2 cellular contexts compared by ENCODE assay signal in genomic region chr7:150728609-150729008, GRCh38.
TF ChIP-seq lines count a peak whose summit lies in the region.

No MANE protein-coding gene starts in this region.

TF ChIP-seq in SK-N-SH treated with all-trans-retinoic acid at 6 μM for 48 hours, 23 proteins besides CTCF, POLR2A, EP300 and RAD21:
- TF ChIP-seq PPARA (CRISPR knock-in tag; IDR thresholded peaks at IDR 0.05; ENCODE audit: borderline replicate concordance) = no peak
- no peak for TF ChIP-seq ZC3H10 (CRISPR knock-in tag; IDR thresholded peaks at IDR 0.05)
- TF ChIP-seq CSRNP3 (CRISPR knock-in tag; IDR thresholded peaks at IDR 0.05) = no peak
- TF ChIP-seq ISL1 (CRISPR knock-in tag; IDR thresholded peaks at IDR 0.05) = no peak
- no peak for TF ChIP-seq TSHZ2 (CRISPR knock-in tag; IDR thresholded peaks at IDR 0.05)
- no peak for TF ChIP-seq CREB5 (CRISPR knock-in tag; IDR thresholded peaks at IDR 0.05; ENCODE audit: low read depth)
- TF ChIP-seq ZFP30 (CRISPR knock-in tag; IDR thresholded peaks at IDR 0.05) = peak; percentile 50
- no peak for TF ChIP-seq CSDC2 (CRISPR knock-in tag; IDR thresholded peaks at IDR 0.05)
- TF ChIP-seq ZFP3 (CRISPR knock-in tag; IDR thresholded peaks at IDR 0.05) = no peak

TF ChIP-seq in SK-N-SH, 30 proteins besides CTCF, POLR2A, EP300 and RAD21:
- no peak for TF ChIP-seq EZH2phosphoT487 (IDR thresholded peaks at IDR 0.05; ENCODE audit: borderline replicate concordance, low read depth)
- no peak for TF ChIP-seq SIN3A (IDR thresholded peaks at IDR 0.05; ENCODE audit: borderline replicate concordance, low read depth, low read length)
- TF ChIP-seq ELF1 (IDR thresholded peaks at IDR 0.05) = no peak
- no peak for TF ChIP-seq RCOR1 (IDR thresholded peaks at IDR 0.05; ENCODE audit: low read length)
- no peak for TF ChIP-seq POLR2AphosphoS5 (IDR thresholded peaks at IDR 0.05; ENCODE audit: low read depth, low read length)
- no peak for TF ChIP-seq USF1 (IDR thresholded peaks at IDR 0.05; ENCODE audit: borderline replicate concordance, low read depth)
- no peak for TF ChIP-seq YY1 (IDR thresholded peaks at IDR 0.05; ENCODE audit: low read depth)
- no peak for TF ChIP-seq NFIC (IDR thresholded peaks at IDR 0.05; ENCODE audit: borderline replicate concordance)
- no peak for TF ChIP-seq NRF1 (IDR thresholded peaks at IDR 0.05; ENCODE audit: low read depth, low read length)
- no peak for TF ChIP-seq FOXJ3 (CRISPR knock-in tag; IDR thresholded peaks at IDR 0.05)
- no peak for TF ChIP-seq FOSL2 (IDR thresholded peaks at IDR 0.05; ENCODE audit: borderline replicate concordance, low read depth)
- TF ChIP-seq RXRA (IDR thresholded peaks at IDR 0.05; ENCODE audit: borderline replicate concordance, low read depth) = no peak
- TF ChIP-seq, protein P1, sequence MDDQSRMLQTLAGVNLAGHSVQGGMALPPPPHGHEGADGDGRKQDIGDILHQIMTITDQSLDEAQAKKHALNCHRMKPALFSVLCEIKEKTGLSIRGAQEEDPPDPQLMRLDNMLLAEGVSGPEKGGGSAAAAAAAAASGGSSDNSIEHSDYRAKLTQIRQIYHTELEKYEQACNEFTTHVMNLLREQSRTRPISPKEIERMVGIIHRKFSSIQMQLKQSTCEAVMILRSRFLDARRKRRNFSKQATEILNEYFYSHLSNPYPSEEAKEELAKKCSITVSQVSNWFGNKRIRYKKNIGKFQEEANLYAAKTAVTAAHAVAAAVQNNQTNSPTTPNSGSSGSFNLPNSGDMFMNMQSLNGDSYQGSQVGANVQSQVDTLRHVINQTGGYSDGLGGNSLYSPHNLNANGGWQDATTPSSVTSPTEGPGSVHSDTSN (IDR thresholded peaks at IDR 0.05) = no peak
- TF ChIP-seq TCF12 (IDR thresholded peaks at IDR 0.05) = no peak
- no peak for TF ChIP-seq MXI1 (IDR thresholded peaks at IDR 0.05; ENCODE audit: low read depth, low read length)
- no peak for TF ChIP-seq JUND (IDR thresholded peaks at IDR 0.05)
- TF ChIP-seq, protein P2, sequence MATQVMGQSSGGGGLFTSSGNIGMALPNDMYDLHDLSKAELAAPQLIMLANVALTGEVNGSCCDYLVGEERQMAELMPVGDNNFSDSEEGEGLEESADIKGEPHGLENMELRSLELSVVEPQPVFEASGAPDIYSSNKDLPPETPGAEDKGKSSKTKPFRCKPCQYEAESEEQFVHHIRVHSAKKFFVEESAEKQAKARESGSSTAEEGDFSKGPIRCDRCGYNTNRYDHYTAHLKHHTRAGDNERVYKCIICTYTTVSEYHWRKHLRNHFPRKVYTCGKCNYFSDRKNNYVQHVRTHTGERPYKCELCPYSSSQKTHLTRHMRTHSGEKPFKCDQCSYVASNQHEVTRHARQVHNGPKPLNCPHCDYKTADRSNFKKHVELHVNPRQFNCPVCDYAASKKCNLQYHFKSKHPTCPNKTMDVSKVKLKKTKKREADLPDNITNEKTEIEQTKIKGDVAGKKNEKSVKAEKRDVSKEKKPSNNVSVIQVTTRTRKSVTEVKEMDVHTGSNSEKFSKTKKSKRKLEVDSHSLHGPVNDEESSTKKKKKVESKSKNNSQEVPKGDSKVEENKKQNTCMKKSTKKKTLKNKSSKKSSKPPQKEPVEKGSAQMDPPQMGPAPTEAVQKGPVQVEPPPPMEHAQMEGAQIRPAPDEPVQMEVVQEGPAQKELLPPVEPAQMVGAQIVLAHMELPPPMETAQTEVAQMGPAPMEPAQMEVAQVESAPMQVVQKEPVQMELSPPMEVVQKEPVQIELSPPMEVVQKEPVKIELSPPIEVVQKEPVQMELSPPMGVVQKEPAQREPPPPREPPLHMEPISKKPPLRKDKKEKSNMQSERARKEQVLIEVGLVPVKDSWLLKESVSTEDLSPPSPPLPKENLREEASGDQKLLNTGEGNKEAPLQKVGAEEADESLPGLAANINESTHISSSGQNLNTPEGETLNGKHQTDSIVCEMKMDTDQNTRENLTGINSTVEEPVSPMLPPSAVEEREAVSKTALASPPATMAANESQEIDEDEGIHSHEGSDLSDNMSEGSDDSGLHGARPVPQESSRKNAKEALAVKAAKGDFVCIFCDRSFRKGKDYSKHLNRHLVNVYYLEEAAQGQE (IDR thresholded peaks at IDR 0.05; ENCODE audit: low read depth, low read length) = no peak
- no peak for TF ChIP-seq CHD2 (IDR thresholded peaks at IDR 0.05; ENCODE audit: low read length, partially characterized antibody)
- no peak for TF ChIP-seq MEF2A (IDR thresholded peaks at IDR 0.05; ENCODE audit: borderline replicate concordance, low read depth)
- TF ChIP-seq, protein P3, sequence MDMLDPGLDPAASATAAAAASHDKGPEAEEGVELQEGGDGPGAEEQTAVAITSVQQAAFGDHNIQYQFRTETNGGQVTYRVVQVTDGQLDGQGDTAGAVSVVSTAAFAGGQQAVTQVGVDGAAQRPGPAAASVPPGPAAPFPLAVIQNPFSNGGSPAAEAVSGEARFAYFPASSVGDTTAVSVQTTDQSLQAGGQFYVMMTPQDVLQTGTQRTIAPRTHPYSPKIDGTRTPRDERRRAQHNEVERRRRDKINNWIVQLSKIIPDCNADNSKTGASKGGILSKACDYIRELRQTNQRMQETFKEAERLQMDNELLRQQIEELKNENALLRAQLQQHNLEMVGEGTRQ (IDR thresholded peaks at IDR 0.05; ENCODE audit: borderline replicate concordance, low read depth, low read length) = no peak
